In genomic region chr1:165375623-165376022, GRCh38 we compare ENCODE assay signal across 10 cellular contexts. TPM values are rescaled to one million over a fixed set of nuclear protein-coding genes. Genes with fewer than 3 reads are reported as not detected.
DNase-seq lines count a peak whose midpoint lies in the region; ATAC-seq and TF ChIP-seq lines count a peak whose summit lies in the region.
"Had no signal": no experiment of that assay in that cellular context is flagged by ENCODE, and none has a peak within 500 bp of the region (broad histone marks: within the 10 kb centered on the region; RNA-seq: fewer than 3 reads in every experiment).

No MANE protein-coding gene starts in this region.

- POLR2A ChIA-PET in HEK293T (lab: Yijun Ruan, JAX) = no interaction called here

- CTCF ChIA-PET in HEK293T (lab: Yijun Ruan, JAX) = interaction anchor here (0.6 to 1.2 kb wide), 2 partner anchors 8 to 188 kb away, joined by 3 to 5 read pairs; no protein-coding TSS in a partner anchor

- no peak for TF ChIP-seq EP300 in sigmoid colon (IDR thresholded peaks at IDR 0.05)

- TF ChIP-seq POLR2A in sigmoid colon (IDR thresholded peaks at IDR 0.05) = no peak

- peaks cover 6% of the 10 kb centered on the region for H3K27me3 Mint-ChIP-seq in glutamatergic neuron (ENCODE audit: unreplicated experiment)

- TF ChIP-seq CTCF in glutamatergic neuron (IDR thresholded peaks at IDR 0.05; ENCODE audit: partially characterized antibody, unreplicated experiment) (no peak), sigmoid colon (IDR thresholded peaks at IDR 0.05) (no peak)

- peak overlapping the region; percentile 77 for H3K9ac ChIP-seq in SK-N-MC (ENCODE audit: insufficient read length)

- H3K4me3 Mint-ChIP-seq in glutamatergic neuron (ENCODE audit: unreplicated experiment) = peak overlapping the region; percentile 70

- intact Hi-C loops in sigmoid colon (cut with DNase I) = no loop called here

- H3K36me3 ChIP-seq in SK-N-MC (ENCODE audit: insufficient read depth, low read length) (no peaks in the 10 kb centered on the region), sigmoid colon (no peaks in the 10 kb centered on the region)

- peaks cover 4% of the 10 kb centered on the region for H3K36me3 Mint-ChIP-seq in glutamatergic neuron (ENCODE audit: unreplicated experiment)
- H3K36me3 Mint-ChIP-seq: naive B cell had no signal

- no peaks in the 10 kb centered on the region for H3K27me3 ChIP-seq in sigmoid colon

- H3K9me3 ChIP-seq in SK-N-MC (ENCODE audit: low read depth, low read length) (no peaks in the 10 kb centered on the region), sigmoid colon (no peaks in the 10 kb centered on the region)

- H3K9me3 Mint-ChIP-seq in glutamatergic neuron (ENCODE audit: unreplicated experiment) = peaks cover 5% of the 10 kb centered on the region

- WGBS in sigmoid colon, 2 donors = 8 to 19% methylated on average over 7 of the region's 7 CpGs

- peaks cover 0 to 16% (median 13%) of the 10 kb centered on the region in 4 donors for H3K4me1 ChIP-seq in sigmoid colon

- H3K27ac ChIP-seq in SK-N-MC (peak overlapping the region; percentile 94), sigmoid colon (peak overlapping the region; percentile 87 to 92 (median 89))

- DNase-seq in SK-N-MC (ENCODE audit: low read depth, low spot score) (no peak), glutamatergic neuron (no peak), sigmoid colon (no peak), NCI-H146 treated with DMSO at 0.1 percent for 48 hours (lab: John Stamatoyannopoulos, UW; ENCODE audit: unreplicated experiment) (no peak), HEK293T (ENCODE audit: extremely low spot score) (no peak)
- DNase-seq in activated CD4-positive, CD25-positive, alpha-beta regulatory T cell treated with anti-CD3 and anti-CD28 coated beads, Interleukin-2, amount 50 U/mL, for 72 hours = no peak
- no peak for DNase-seq in stimulated activated CD4-positive, alpha-beta T cell treated with anti-CD3 and anti-CD28 coated beads, Interleukin-4, amount 100 ng/mL, for 4 hours
- DNase-seq: naive B cell had no signal

- H3K27ac Mint-ChIP-seq in glutamatergic neuron (ENCODE audit: unreplicated experiment) = no peak overlapping the region
- H3K27ac Mint-ChIP-seq: naive B cell had no signal

- H3K4me3 ChIP-seq in SK-N-MC (peak overlapping the region; percentile 73), sigmoid colon (peak overlapping the region; percentile 29 to 54 (median 43))

- H3K4me1 Mint-ChIP-seq in glutamatergic neuron (ENCODE audit: low read depth, unreplicated experiment) = peaks cover 3% of the 10 kb centered on the region

- ATAC-seq in GM19452 (IDR thresholded peaks at IDR 0.05; ENCODE audit: unreplicated experiment) = peak; percentile 11

TF ChIP-seq in HEK293T, 16 proteins besides CTCF, POLR2A, EP300 and RAD21:
- TF ChIP-seq L3MBTL2 (conservative IDR thresholded peaks at IDR 0.05) = no peak
TF ChIP-seq in HEK293T: peak in this region for 0.

RNA-seq across cellular contexts. Expression of gene LMX1A, which starts 19.1 kb away (rescaled TPM):
- total RNA-seq in glutamatergic neuron (ENCODE audit: unreplicated experiment) (not detected), sigmoid colon (under 1 TPM in 2 of 4 donors, not detected in 2; 0.28 to 0.49 TPM)
- 1 to 10 TPM in 1 of 3 donors, under 1 TPM in 2; 0.04 to 1.2 (median 0.46) TPM for polyA plus RNA-seq in sigmoid colon
- total RNA-seq: activated CD8-positive, alpha-beta memory T cell treated with anti-CD3 and anti-CD28 coated beads for 36 hours had no signal
